In genomic region chr3:66039590-66039887, GRCh38 we compare ENCODE assay signal across 1 cellular context.
TF ChIP-seq lines count a peak whose summit lies in the region.

No MANE protein-coding gene starts in this region.

TF ChIP-seq in HepG2, 621 proteins besides CTCF, POLR2A, EP300 and RAD21 (continued from another document):
- TF ChIP-seq HMGXB4 (CRISPR knock-in tag; IDR thresholded peaks at IDR 0.05; ENCODE audit: borderline replicate concordance in 1 of 2, low read depth in 1 of 2): peak in 1 of 2 experiments; percentile 63; a peak in 2 of 4 replicates
- peak; percentile 33; the same call in 1 of the 2 replicates for TF ChIP-seq ZNF33B (CRISPR knock-in tag; IDR thresholded peaks at IDR 0.05)
- no peak for TF ChIP-seq ZMAT5 (CRISPR knock-in tag; IDR thresholded peaks at IDR 0.05; ENCODE audit: borderline replicate concordance, low read depth)
- 0 out of 2 replicates have a peak, but pooled peaks have one; percentile 11 for TF ChIP-seq PHF8 (CRISPR knock-in tag; IDR thresholded peaks at IDR 0.05)
- no peak for TF ChIP-seq ZBTB7A (CRISPR knock-in tag; IDR thresholded peaks at IDR 0.05)
- peak; percentile 46 for TF ChIP-seq XRCC5 (optimal IDR thresholded peaks at IDR 0.05; ENCODE audit: low read length)
- no peak for TF ChIP-seq FOXJ3 (CRISPR knock-in tag; IDR thresholded peaks at IDR 0.05; ENCODE audit: borderline replicate concordance)
- no peak for TF ChIP-seq ZNF792 (CRISPR knock-in tag; IDR thresholded peaks at IDR 0.05)
- TF ChIP-seq GTF2F1 (IDR thresholded peaks at IDR 0.05; ENCODE audit: low read length): no peak
- no peak for TF ChIP-seq RCOR2 (CRISPR knock-in tag; IDR thresholded peaks at IDR 0.05)
- peak; percentile 27; the same call in 1 of the 2 replicates for TF ChIP-seq THAP9 (CRISPR knock-in tag; IDR thresholded peaks at IDR 0.05; ENCODE audit: borderline replicate concordance)
- peak; percentile 2 for TF ChIP-seq SRSF1 (optimal IDR thresholded peaks at IDR 0.05; ENCODE audit: low read depth, low read length)
- TF ChIP-seq KAT7 (CRISPR knock-in tag; IDR thresholded peaks at IDR 0.05; ENCODE audit: borderline replicate concordance): no peak
- no peak for TF ChIP-seq ZMAT3 (CRISPR knock-in tag; conservative IDR thresholded peaks at IDR 0.05)
- TF ChIP-seq ZC3H13 (CRISPR knock-in tag; IDR thresholded peaks at IDR 0.05): 0 out of 2 replicates have a peak, but pooled peaks have one; percentile 52
- no peak for TF ChIP-seq NCOA2 (CRISPR knock-in tag; IDR thresholded peaks at IDR 0.05)
- peak; percentile 63; the same call in 1 of the 2 replicates for TF ChIP-seq ZNF501 (CRISPR knock-in tag; IDR thresholded peaks at IDR 0.05)
- no peak for TF ChIP-seq GABPA (IDR thresholded peaks at IDR 0.05; ENCODE audit: low read depth, low read length)
- TF ChIP-seq GABPA (CRISPR knock-in tag; IDR thresholded peaks at IDR 0.05; ENCODE audit: low read depth): no peak
- no peak for TF ChIP-seq MIER2 (CRISPR knock-in tag; IDR thresholded peaks at IDR 0.05)
- peak; percentile 12; the same call in 1 of the 2 replicates for TF ChIP-seq ZGPAT (CRISPR knock-in tag; IDR thresholded peaks at IDR 0.05)
- TF ChIP-seq NCOA1 (CRISPR knock-in tag; IDR thresholded peaks at IDR 0.05): no peak
- TF ChIP-seq NFAT5 (CRISPR knock-in tag; IDR thresholded peaks at IDR 0.05): no peak
- 0 out of 2 replicates have a peak, but pooled peaks have one; percentile 13 for TF ChIP-seq SAFB2 (CRISPR knock-in tag; IDR thresholded peaks at IDR 0.05; ENCODE audit: borderline replicate concordance, low read depth)
- 0 out of 2 replicates have a peak, but pooled peaks have one; percentile 30 for TF ChIP-seq TARDBP (CRISPR knock-in tag; IDR thresholded peaks at IDR 0.05)
